ENCODE assay signal across 9 cellular contexts in genomic region chr3:117278424-117279190, GRCh38.
DNase-seq lines count a peak whose midpoint lies in the region; ATAC-seq and TF ChIP-seq lines count a peak whose summit lies in the region.
"Had no signal": no experiment of that assay in that cellular context is flagged by ENCODE, and none has a peak within 500 bp of the region (broad histone marks: within the 10 kb centered on the region; RNA-seq: fewer than 3 reads in every experiment).

No MANE protein-coding gene starts in this region.

- TF ChIP-seq POLR2A in gastroesophageal sphincter (IDR thresholded peaks at IDR 0.05) = no peak

- H3K9me3 ChIP-seq in PC-9 (ENCODE audit: insufficient read depth, low read depth) = no peaks in the 10 kb centered on the region
- no peaks in the 10 kb centered on the region for H3K9me3 ChIP-seq in gastroesophageal sphincter

- peak; percentile 90 for ATAC-seq in GM21381 (IDR thresholded peaks at IDR 0.05; ENCODE audit: unreplicated experiment)
- peak; percentile 66 for ATAC-seq in HG03571 (IDR thresholded peaks at IDR 0.05; ENCODE audit: unreplicated experiment)
- ATAC-seq in foreskin keratinocyte = peak; percentile 76
- ATAC-seq in gastroesophageal sphincter = no peak

- H3K79me2 ChIP-seq in PC-9 (ENCODE audit: low read depth) = no peaks in the 10 kb centered on the region

- no peak overlapping the region for H3K4me2 ChIP-seq in PC-9

- H3K4me3 ChIP-seq in PC-9 (no peak overlapping the region), gastroesophageal sphincter (no peak overlapping the region)

- TF ChIP-seq CTCF in foreskin keratinocyte (conservative IDR thresholded peaks at IDR 0.05) (no peak), PC-9 (conservative IDR thresholded peaks at IDR 0.05) (no peak), gastroesophageal sphincter (IDR thresholded peaks at IDR 0.05) (no peak)

- H3K36me3 ChIP-seq in PC-9 (ENCODE audit: low read depth) (no peaks in the 10 kb centered on the region), gastroesophageal sphincter (no peaks in the 10 kb centered on the region)

- no peak overlapping the region for H2AFZ ChIP-seq in PC-9

- no peaks in the 10 kb centered on the region for H3K9me2 ChIP-seq in PC-9 (ENCODE audit: insufficient read depth)

- CTCF ChIA-PET in PC-9 (lab: Charles Lee) = no interaction called here

- H3K27ac ChIP-seq in foreskin keratinocyte (no peak overlapping the region), PC-9 (no peak overlapping the region), gastroesophageal sphincter (no peak overlapping the region)

- no peaks in the 10 kb centered on the region for H4K20me1 ChIP-seq in PC-9 (ENCODE audit: insufficient read depth)

- BruUV-seq in PC-9 (replicated peaks; lab: Mats Ljungman, UMichigan) = no TSS peak

- H3K4me1 ChIP-seq in foreskin keratinocyte (no peaks in the 10 kb centered on the region), PC-9 (replicated peaks; ENCODE audit: insufficient read depth) (no peaks in the 10 kb centered on the region), gastroesophageal sphincter (no peaks in the 10 kb centered on the region)

- in situ Hi-C loops in Caki2 (cut with HindIII; ENCODE audit: low pct_unique_long_range_greater_than_20kb, low sequenced_read_pairs) = no loop called here

- POLR2A ChIA-PET in PC-9 (lab: Charles Lee; ENCODE audit: unreplicated experiment) = no interaction called here

- H3F3A ChIP-seq in PC-9 (ENCODE audit: insufficient read depth, low read depth) = no peaks in the 10 kb centered on the region

- DNase-seq in Caki2 (ENCODE audit: low read depth) (peak; percentile 79), foreskin keratinocyte (peak; percentile 0 to 1), NCI-H128 (lab: John Stamatoyannopoulos, UW; ENCODE audit: unreplicated experiment) (no peak), PC-9 (no peak), NCI-H1048 (lab: John Stamatoyannopoulos, UW) (no peak)
- DNase-seq: activated B cell treated with CpG ODN at 0.5 μM for 24 hours had no signal

- WGBS in gastroesophageal sphincter (ENCODE audit: low coverage in 1 of 2), 2 donors = 38 to 40% methylated on average over 5 of the region's 5 CpGs

- H3K27me3 ChIP-seq in foreskin keratinocyte (no peaks in the 10 kb centered on the region), PC-9 (ENCODE audit: insufficient read depth, low read depth) (no peaks in the 10 kb centered on the region), gastroesophageal sphincter (no peaks in the 10 kb centered on the region)

- intact Hi-C loops in PC-9 (cut with micrococcal nuclease; ENCODE audit: unreplicated experiment) = no loop called here

- no peak for TF ChIP-seq EP300 in gastroesophageal sphincter (IDR thresholded peaks at IDR 0.05)

Comparison
In these comparisons a context has a peak if more than half of its experiments do, and no peak if none do; other contexts are left out.
1. DNase-seq: peak in Caki2 (single experiment) and foreskin keratinocyte (2 of 2); none in NCI-H128 (single experiment), PC-9 (0 of 2) and NCI-H1048 (single experiment).